In genomic region chr7:92621026-92621540, GRCh38 we compare ENCODE assay signal across 8 cellular contexts. TPM values are rescaled to one million over a fixed set of nuclear protein-coding genes. Genes with fewer than 3 reads are reported as not detected.
DNase-seq lines count a peak whose midpoint lies in the region; ATAC-seq and TF ChIP-seq lines count a peak whose summit lies in the region.

No MANE protein-coding gene starts in this region.

- TF ChIP-seq CTCF in GM12874 (IDR thresholded peaks at IDR 0.05; ENCODE audit: insufficient read depth, low read depth, low read length), result peak; percentile 55
- TF ChIP-seq CTCF in astrocyte of the cerebellum (IDR thresholded peaks at IDR 0.05; ENCODE audit: low read depth, low read length, missing control alignments), result peak; percentile 70
- peak; percentile 73 for TF ChIP-seq CTCF in smooth muscle cell (IDR thresholded peaks at IDR 0.05; ENCODE audit: borderline replicate concordance, insufficient read depth, poor library complexity, severe bottlenecking)

- no peak overlapping the region for H3K9ac ChIP-seq in smooth muscle cell (ENCODE audit: low read depth)

- 40% methylated on average over 3 of the region's 3 CpGs for WGBS in smooth muscle cell (ENCODE audit: low lambda C conversion rate)

- H4K20me1 ChIP-seq in smooth muscle cell (ENCODE audit: low read depth), result peaks cover 31% of the 10 kb centered on the region

- peaks cover 21% of the 10 kb centered on the region for H3F3A ChIP-seq in smooth muscle cell (ENCODE audit: low read depth)

- ATAC-seq in HG02678 (IDR thresholded peaks at IDR 0.05; ENCODE audit: unreplicated experiment), result peak; percentile 66

- no peaks in the 10 kb centered on the region for H3K9me3 ChIP-seq in smooth muscle cell (replicated peaks; ENCODE audit: low read depth)

- no peaks in the 10 kb centered on the region for H3K4me1 ChIP-seq in smooth muscle cell (ENCODE audit: low read depth)

- H3K79me2 ChIP-seq in smooth muscle cell (ENCODE audit: low read depth), result peaks cover 20% of the 10 kb centered on the region

- in situ Hi-C loops in astrocyte of the cerebellum (cut with HindIII; ENCODE audit: low sequenced_read_pairs), result no loop called here

- no peaks in the 10 kb centered on the region for H3K27me3 ChIP-seq in smooth muscle cell (ENCODE audit: low read depth)

- H3K4me3 ChIP-seq in astrocyte of the cerebellum (ENCODE audit: low read depth, low read length), result no peak overlapping the region
- no peak overlapping the region for H3K4me3 ChIP-seq in smooth muscle cell

- peaks cover 4% of the 10 kb centered on the region for H3K36me3 ChIP-seq in smooth muscle cell (ENCODE audit: low read depth)

- H2AFZ ChIP-seq in smooth muscle cell (ENCODE audit: low read depth), result no peak overlapping the region

- peak overlapping the region; percentile 53 for H3K4me2 ChIP-seq in smooth muscle cell

- H3K27ac ChIP-seq in smooth muscle cell (ENCODE audit: low read depth), result peak overlapping the region; percentile 62

- DNase-seq in NCI-H146 (lab: John Stamatoyannopoulos, UW) (peak; percentile 74), T-helper 22 cell (ENCODE audit: low read depth) (peak; percentile 57), astrocyte of the cerebellum (ENCODE audit: low read depth) (peak; percentile 98), hippocampal formation (lab: John Stamatoyannopoulos, UW) (peak; percentile 63 to 81), smooth muscle cell (lab: John Stamatoyannopoulos, UW; ENCODE audit: unreplicated experiment) (no peak), 8988T (no peak)

RNA-seq across cellular contexts. Expression of gene FAM133B, which starts 30.9 kb away (rescaled TPM):
- total RNA-seq in smooth muscle cell, result 24.2 and 36.0 TPM in 2 replicates
- 17.2 and 25.1 TPM in 2 replicates for polyA plus RNA-seq in smooth muscle cell

Comparison
In these comparisons a context has a peak if more than half of its experiments do, and no peak if none do; other contexts are left out.
1. DNase-seq: peak in NCI-H146 (single experiment), T-helper 22 cell (single experiment), astrocyte of the cerebellum (single experiment) and hippocampal formation (2 of 2); none in smooth muscle cell (single experiment) and 8988T (single experiment).
2. Peak in every context shown above with its lines, with median percentiles within 50 percentile points of each other: CTCF ChIP-seq.